In the genomic region with DNA sequence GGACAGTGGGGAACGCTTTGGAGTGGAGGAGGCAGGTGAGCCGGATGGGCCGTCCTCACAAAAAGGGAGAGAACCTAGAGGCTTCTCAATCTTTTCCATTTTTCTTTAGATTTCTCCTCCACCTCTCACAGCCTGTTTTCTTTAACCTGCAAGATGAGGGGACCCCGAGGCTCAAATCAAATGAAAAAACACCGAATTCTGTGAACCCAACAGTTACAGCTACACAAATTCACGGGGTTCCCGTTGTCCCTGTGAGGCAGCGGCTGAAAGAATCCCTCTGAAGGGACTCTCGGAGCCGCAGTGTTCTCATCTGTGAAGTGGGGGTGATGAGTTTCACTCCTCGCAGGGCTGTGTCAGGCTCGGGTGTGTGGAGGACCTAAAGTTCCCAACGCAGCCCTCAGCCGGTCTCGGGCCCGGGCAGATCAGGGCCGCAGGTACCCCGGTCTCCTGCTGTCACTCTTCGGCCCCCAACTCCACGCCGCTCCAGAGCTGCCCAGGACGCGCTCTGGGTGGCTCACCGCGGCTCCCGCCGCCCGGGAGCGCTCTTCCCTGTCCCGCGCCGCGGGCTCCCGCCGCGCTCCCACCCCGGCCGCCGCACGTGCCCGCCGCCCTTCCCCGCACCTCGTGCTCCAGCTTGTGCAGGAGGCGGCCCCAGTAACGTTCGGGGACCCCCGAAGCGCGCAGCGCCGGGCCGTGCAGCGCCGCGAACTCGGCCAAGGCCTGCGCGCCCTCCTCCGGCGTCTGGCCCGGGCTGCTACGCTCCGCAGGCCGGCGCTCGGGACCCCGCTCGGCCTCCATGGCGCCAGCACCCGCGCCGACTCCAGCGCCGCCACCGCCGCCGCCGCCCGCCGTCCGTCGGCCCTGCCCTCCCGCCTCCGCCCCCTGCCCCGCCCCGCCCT, we compare ENCODE assay signal across 8 cellular contexts. TPM values are rescaled to one million over a fixed set of nuclear protein-coding genes. Genes with fewer than 3 reads are reported as not detected.
DNase-seq lines count a peak whose midpoint lies in the region; ATAC-seq, FAIRE-seq and TF ChIP-seq lines count a peak whose summit lies in the region.

Gene TTLL12 (minus strand): TSS at position 863 of the 899 bp plus-strand sequence. CDS start 65 bp downstream, at position 798.

- no peaks in the 10 kb centered on the region for H3K27me3 Mint-ChIP-seq in activated naive CD8-positive, alpha-beta T cell

- H3K27me3 ChIP-seq in SJSA1 (replicated peaks), result no peaks in the 10 kb centered on the region
- H3K27me3 ChIP-seq in cardiac muscle cell, result no peaks in the 10 kb centered on the region
- H3K27me3 ChIP-seq in pancreas, result no peaks in the 10 kb centered on the region
- H3K27me3 ChIP-seq in thyroid gland, result no peaks in the 10 kb centered on the region

- H3K36me3 ChIP-seq in SJSA1 (peaks cover 16% of the 10 kb centered on the region), cardiac muscle cell (no peaks in the 10 kb centered on the region), pancreas (no peaks in the 10 kb centered on the region), thyroid gland (no peaks in the 10 kb centered on the region)

- WGBS in pancreas, 2 donors, result 0 to 1% methylated on average over 40 to 85 of the region's 87 CpGs
- WGBS in thyroid gland, 2 donors, result 1 to 3% methylated on average over 11 to 12 of the region's 87 CpGs

- TF ChIP-seq POLR2A in thyroid gland (IDR thresholded peaks at IDR 0.05), result peak; percentile 26 to 72

- DNase-seq in GM18507 (ENCODE audit: extremely low spot score, insufficient read length, low read depth), result peak; percentile 68
- peak in 1 of 2 experiments; percentile 62 for DNase-seq in SJSA1 (ENCODE audit: low read depth in 1 of 2, low spot score in 2 of 2)
- peak; percentile 73 to 83 for DNase-seq in cardiac muscle cell (ENCODE audit: low read depth in 1 of 2, low spot score in 1 of 2)
- DNase-seq in pancreas, result peak; percentile 56 to 88 (median 70)
- peak; percentile 37 to 61 for DNase-seq in thyroid gland

- peak within 1 kb of the TSS; percentile 89 for H3K4me3 Mint-ChIP-seq in activated naive CD8-positive, alpha-beta T cell

- intact Hi-C loops in pancreas (cut with DNase I), result no loop called here
- intact Hi-C loops in thyroid gland (cut with DNase I), result no loop called here

- no peaks in the 10 kb centered on the region for H3K9me3 Mint-ChIP-seq in activated naive CD8-positive, alpha-beta T cell (ENCODE audit: low read depth)

- peaks cover 25% of the 10 kb centered on the region for H3K4me1 Mint-ChIP-seq in activated naive CD8-positive, alpha-beta T cell (ENCODE audit: low read depth)

- H3K4me1 ChIP-seq in SJSA1 (replicated peaks) (peaks cover 55% of the 10 kb centered on the region), cardiac muscle cell (ENCODE audit: low read depth) (peaks cover 12% of the 10 kb centered on the region), pancreas (peaks cover 0 to 12% (median 4%) of the 10 kb centered on the region in 3 donors), thyroid gland (peaks cover 9 to 10% of the 10 kb centered on the region in 2 donors)

- peaks cover 6% of the 10 kb centered on the region for H3K36me3 Mint-ChIP-seq in activated naive CD8-positive, alpha-beta T cell

- peak; percentile 39 for FAIRE-seq in GM18507 (lab: Jason Lieb, UNC)
- FAIRE-seq in pancreas (lab: Jason Lieb, UNC), result no peak

- ATAC-seq in HG03159 (IDR thresholded peaks at IDR 0.05; ENCODE audit: unreplicated experiment) (peak; percentile 43), pancreas (peak; percentile 30 to 65 (median 35))

- peak within 1 kb of the TSS; percentile 84 for H3K27ac ChIP-seq in 22Rv1
- peak within 1 kb of the TSS; percentile 85 for H3K27ac ChIP-seq in SJSA1
- peak within 1 kb of the TSS; percentile 92 for H3K27ac ChIP-seq in cardiac muscle cell
- peak within 1 kb of the TSS; percentile 82 to 93 (median 90) for H3K27ac ChIP-seq in pancreas
- peak within 1 kb of the TSS; percentile 73 to 89 (median 82) for H3K27ac ChIP-seq in thyroid gland

- TF ChIP-seq CTCF in 22Rv1 (IDR thresholded peaks at IDR 0.05) (no peak), cardiac muscle cell (IDR thresholded peaks at IDR 0.05; ENCODE audit: low read depth, low read length) (no peak), pancreas (IDR thresholded peaks at IDR 0.05) (no peak), thyroid gland (IDR thresholded peaks at IDR 0.05) (no peak)

- H3K27ac Mint-ChIP-seq in activated naive CD8-positive, alpha-beta T cell, result peak within 1 kb of the TSS; percentile 91

- H3K9me3 ChIP-seq in SJSA1 (replicated peaks) (no peaks in the 10 kb centered on the region; the same call in 1 of the 2 replicates), cardiac muscle cell (ENCODE audit: low read depth) (no peaks in the 10 kb centered on the region), pancreas (no peaks in the 10 kb centered on the region), thyroid gland (no peaks in the 10 kb centered on the region)

- peak within 1 kb of the TSS; percentile 98 for H3K4me3 ChIP-seq in SJSA1
- peak within 1 kb of the TSS; percentile 94 for H3K4me3 ChIP-seq in cardiac muscle cell
- peak within 1 kb of the TSS; percentile 53 to 84 (median 72) for H3K4me3 ChIP-seq in pancreas
- H3K4me3 ChIP-seq in thyroid gland (replicated peaks in 1 of 3), result peak within 1 kb of the TSS; percentile 45 to 78 (median 75)

RNA-seq across cellular contexts. Expression of gene TTLL12, which starts in this region (rescaled TPM):
- 35.6 and 50.4 TPM in 2 replicates for total RNA-seq in SJSA1 (2014; rRNA removed; shearing (Covaris generic))
- total RNA-seq in cardiac muscle cell (52.9 and 62.7 TPM in 2 replicates), pancreas (10 to 100 TPM; 10.6 to 22.2 (median 16.1) TPM), thyroid gland (10 to 100 TPM; 20.0 to 35.2 (median 28.6) TPM)
- polyA plus RNA-seq in cardiac muscle cell (45.9 and 58.6 TPM in 2 replicates), pancreas (10 to 100 TPM; 13.7 to 14.2 TPM)
